13 cellular contexts compared by ENCODE assay signal in genomic region chr2:30807249-30807648, GRCh38. TPM values are rescaled to one million over a fixed set of nuclear protein-coding genes. Genes with fewer than 3 reads are reported as not detected.
A peak's percentile ranks its signal among the peaks of the same experiment; 100 is the strongest.
DNase-seq lines count a peak whose midpoint lies in the region; ATAC-seq, FAIRE-seq and TF ChIP-seq lines count a peak whose summit lies in the region.
"Had no signal": no experiment of that assay in that cellular context is flagged by ENCODE, and none has a peak within 500 bp of the region (broad histone marks: within the 10 kb centered on the region; RNA-seq: fewer than 3 reads in every experiment).

A gene with protein sequence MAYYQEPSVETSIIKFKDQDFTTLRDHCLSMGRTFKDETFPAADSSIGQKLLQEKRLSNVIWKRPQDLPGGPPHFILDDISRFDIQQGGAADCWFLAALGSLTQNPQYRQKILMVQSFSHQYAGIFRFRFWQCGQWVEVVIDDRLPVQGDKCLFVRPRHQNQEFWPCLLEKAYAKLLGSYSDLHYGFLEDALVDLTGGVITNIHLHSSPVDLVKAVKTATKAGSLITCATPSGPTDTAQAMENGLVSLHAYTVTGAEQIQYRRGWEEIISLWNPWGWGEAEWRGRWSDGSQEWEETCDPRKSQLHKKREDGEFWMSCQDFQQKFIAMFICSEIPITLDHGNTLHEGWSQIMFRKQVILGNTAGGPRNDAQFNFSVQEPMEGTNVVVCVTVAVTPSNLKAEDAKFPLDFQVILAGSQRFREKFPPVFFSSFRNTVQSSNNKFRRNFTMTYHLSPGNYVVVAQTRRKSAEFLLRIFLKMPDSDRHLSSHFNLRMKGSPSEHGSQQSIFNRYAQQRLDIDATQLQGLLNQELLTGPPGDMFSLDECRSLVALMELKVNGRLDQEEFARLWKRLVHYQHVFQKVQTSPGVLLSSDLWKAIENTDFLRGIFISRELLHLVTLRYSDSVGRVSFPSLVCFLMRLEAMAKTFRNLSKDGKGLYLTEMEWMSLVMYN (minus strand): TSS chr2:30807446. CDS start chr2:30787325, 20,121 bp downstream.

- intact Hi-C loops in esophagus muscularis mucosa (cut with DNase I) = no loop called here
- intact Hi-C loops in pancreas (cut with DNase I) = no loop called here
- intact Hi-C loops in gastrocnemius medialis (cut with DNase I; ENCODE audit: low total_unique reads) = no loop called here

- 62% methylated on average over 6 of the region's 6 CpGs for WGBS in esophagus muscularis mucosa
- WGBS in pancreas, 2 donors = 23 to 28% methylated on average over 6 of the region's 6 CpGs

- in situ Hi-C loops in gastrocnemius medialis (cut with MboI; ENCODE audit: low sequenced_read_pairs in 4 of 4) = no loop called here

- no peak for TF ChIP-seq CTCF in esophagus muscularis mucosa (IDR thresholded peaks at IDR 0.05)
- TF ChIP-seq CTCF in pancreas (IDR thresholded peaks at IDR 0.05) = peak in 1 of 4 donors; percentile 7
- TF ChIP-seq CTCF in gastrocnemius medialis (IDR thresholded peaks at IDR 0.05 in 4 of 5, conservative IDR thresholded peaks at IDR 0.05 in 1 of 5) = no peak

- ATAC-seq in pancreas (peak; percentile 94 to 97 (median 94)), GM19397 (IDR thresholded peaks at IDR 0.05; ENCODE audit: unreplicated experiment) (no peak), gastrocnemius medialis (no peak)

- DNase-seq in H7 = peak; percentile 64
- peak; percentile 35 for DNase-seq in NCI-H526 treated with DMSO at 0.1 percent for 48 hours (lab: John Stamatoyannopoulos, UW)
- peak; percentile 85 for DNase-seq in esophagus muscularis mucosa (ENCODE audit: extremely low spot score)
- peak in 5 of 6 donors; percentile 63 to 83 (median 79) for DNase-seq in pancreas
- DNase-seq in stimulated activated CD4-positive, alpha-beta T cell treated with anti-CD3 and anti-CD28 coated beads, Interleukin-2, amount 100 ng/mL, for 48 hours = no peak
- DNase-seq in Kasumi-1 (lab: John Stamatoyannopoulos, UW) = no peak
- DNase-seq in gastrocnemius medialis = no peak
- DNase-seq: CD8-positive, alpha-beta memory T cell; MV-4-11; naive B cell; stimulated activated CD8-positive, alpha-beta memory T cell treated with anti-CD3 and anti-CD28 coated beads, Interleukin-4, amount 100 ng/mL, for 48 hours; T1000 had no signal

- no peak for TF ChIP-seq EP300 in esophagus muscularis mucosa (IDR thresholded peaks at IDR 0.05)

- TF ChIP-seq POLR2A in esophagus muscularis mucosa (IDR thresholded peaks at IDR 0.05; ENCODE audit: low read depth) = no peak
- no peak for TF ChIP-seq POLR2A in gastrocnemius medialis (IDR thresholded peaks at IDR 0.05)

- H3K36me3 ChIP-seq in H7 (replicated peaks; ENCODE audit: control insufficient read depth, insufficient read depth, low read length) (no peaks in the 10 kb centered on the region), esophagus muscularis mucosa (no peaks in the 10 kb centered on the region), pancreas (no peaks in the 10 kb centered on the region), gastrocnemius medialis (no peaks in the 10 kb centered on the region)

- H3K4me1 ChIP-seq in esophagus muscularis mucosa = no peaks in the 10 kb centered on the region
- peaks cover 24 to 31% (median 26%) of the 10 kb centered on the region in 3 donors for H3K4me1 ChIP-seq in pancreas
- H3K4me1 ChIP-seq in gastrocnemius medialis = no peaks in the 10 kb centered on the region

- H3K4me3 ChIP-seq in H7 (ENCODE audit: insufficient read depth, low read depth, low read length) (no peak within 1 kb of the TSS), esophagus muscularis mucosa (no peak within 1 kb of the TSS), pancreas (peak within 1 kb of the TSS in 1 of 4 donors; percentile 6), gastrocnemius medialis (no peak within 1 kb of the TSS)

- H3K27me3 ChIP-seq in H7 (ENCODE audit: control insufficient read depth, insufficient read depth, low read length) = no peaks in the 10 kb centered on the region
- H3K27me3 ChIP-seq in esophagus muscularis mucosa = peaks cover 0 to 11% (median 0%) of the 10 kb centered on the region in 4 donors
- H3K27me3 ChIP-seq in pancreas = no peaks in the 10 kb centered on the region
- H3K27me3 ChIP-seq in gastrocnemius medialis = peaks cover 0 to 4% (median 0%) of the 10 kb centered on the region in 3 donors

- H3K9me3 ChIP-seq in esophagus muscularis mucosa = no peaks in the 10 kb centered on the region
- H3K9me3 ChIP-seq in pancreas = no peaks in the 10 kb centered on the region
- no peaks in the 10 kb centered on the region for H3K9me3 ChIP-seq in gastrocnemius medialis

- FAIRE-seq in pancreas (lab: Jason Lieb, UNC) = no peak

- H3K27ac ChIP-seq in esophagus muscularis mucosa (replicated peaks in 1 of 4) (no peak within 1 kb of the TSS), pancreas (peak within 1 kb of the TSS in 2 of 4 donors; percentile 51 to 57), gastrocnemius medialis (no peak within 1 kb of the TSS)

RNA-seq across cellular contexts. Expression of the gene that starts here (rescaled TPM):
- 0.55 and 2.3 TPM in 2 replicates for total RNA-seq in H7 (2014; rRNA removed; shearing (Covaris generic))
- total RNA-seq in esophagus muscularis mucosa = not detected
- 10 to 100 TPM in 1 of 6 donors, 1 to 10 TPM in 5; 2.7 to 11.2 (median 5.5) TPM for total RNA-seq in pancreas
- 10 to 100 TPM in 1 of 2 donors, 1 to 10 TPM in 1; 8.5 to 18.3 TPM for polyA plus RNA-seq in pancreas
- under 1 TPM in 1 of 4 donors, not detected in 3; 0.53 TPM for total RNA-seq in gastrocnemius medialis
- total RNA-seq: CD8-positive, alpha-beta memory T cell had no signal
- polyA plus RNA-seq: CD8-positive, alpha-beta memory T cell had no signal

Comparison
In these comparisons a context has a peak if more than half of its experiments do, and no peak if none do; other contexts are left out.
1. Peak in DNase-seq in esophagus muscularis mucosa; RNA of the gene not detected or under 1 TPM.
2. DNase-seq: peak in H7 (single experiment), NCI-H526 treated with DMSO at 0.1 percent for 48 hours (single experiment) and pancreas (5 of 6); none in stimulated activated CD4-positive, alpha-beta T cell treated with anti-CD3 and anti-CD28 coated beads, Interleukin-2, amount 100 ng/mL, for 48 hours (0 of 2), Kasumi-1 (0 of 2) and gastrocnemius medialis (0 of 2).
3. ATAC-seq: peak in pancreas (4 of 4); none in GM19397 (single experiment) and gastrocnemius medialis (0 of 2).